In genomic region chr2:209472871-209473270, GRCh38 we compare ENCODE assay signal across 14 cellular contexts. TPM values are rescaled to one million over a fixed set of nuclear protein-coding genes. Genes with fewer than 3 reads are reported as not detected.
DNase-seq lines count a peak whose midpoint lies in the region; ATAC-seq and TF ChIP-seq lines count a peak whose summit lies in the region.
"Had no signal": no experiment of that assay in that cellular context is flagged by ENCODE, and none has a peak within 500 bp of the region (broad histone marks: within the 10 kb centered on the region; RNA-seq: fewer than 3 reads in every experiment).

No MANE protein-coding gene starts in this region.

- TF ChIP-seq CTCF in IMR-90 (conservative IDR thresholded peaks at IDR 0.05; ENCODE audit: low read depth, low read length) (no peak), brain (conservative IDR thresholded peaks at IDR 0.05) (no peak)

- dilution Hi-C loops in IMR-90 (cut with HindIII; ENCODE audit: low sequenced_read_pairs, unreplicated experiment): no loop called here

- TF ChIP-seq POLR2A in IMR-90 (IDR thresholded peaks at IDR 0.05; ENCODE audit: low read depth, low read length): no peak

- H3K27me3 Mint-ChIP-seq in brain: no peaks in the 10 kb centered on the region
- H3K27me3 Mint-ChIP-seq: activated CD4-positive, alpha-beta T cell treated with anti-CD3 and anti-CD28 coated beads, Interleukin-2, amount 10 ng/mL, durations not matched to agents 24 days and 14 days; natural killer cell treated with Interleukin-12 subunit alpha and Interleukin-12 subunit beta and Interleukin-15 and Interleukin-18, amount 100 ng/mL, for 72 hours had no signal

- peak overlapping the region; percentile 87 for H3K18ac ChIP-seq in IMR-90 (ENCODE audit: low read depth, low read length)

- no peaks in the 10 kb centered on the region for H3K27me3 ChIP-seq in IMR-90 (ENCODE audit: control insufficient read depth, insufficient read depth, low read length)
- H3K27me3 ChIP-seq: BE2C had no signal

- no peak overlapping the region for H3K56ac ChIP-seq in IMR-90 (ENCODE audit: extremely low read depth, insufficient read depth, low read length)

- 0 out of 2 replicates have a peak overlapping the region, but pooled peaks have one; percentile 0 for H2BK20ac ChIP-seq in IMR-90 (ENCODE audit: low read depth, low read length)

- peak overlapping the region; percentile 48; the same call in 1 of the 2 replicates for H3K4me2 ChIP-seq in IMR-90 (ENCODE audit: low read depth, low read length)

- H4K8ac ChIP-seq in IMR-90 (ENCODE audit: low read depth in 2 of 2, low read length in 2 of 2): peak overlapping the region in 1 of 2 experiments; percentile 16; a peak in 1 of 4 replicates

- in situ Hi-C loops in IMR-90 (cut with MboI; ENCODE audit: low sequenced_read_pairs): no loop called here

- POLR2A ChIA-PET in IMR-90 (lab: Charles Lee; ENCODE audit: unreplicated experiment): no interaction called here

- no peak overlapping the region for H2AFZ ChIP-seq in IMR-90 (replicated peaks; ENCODE audit: low read length, poor library complexity)

- ATAC-seq in IMR-90 (ENCODE audit: low read depth) (peak; percentile 22), GM21825 (IDR thresholded peaks at IDR 0.05; ENCODE audit: unreplicated experiment) (no peak)
- ATAC-seq: natural killer cell treated with Interleukin-12 subunit alpha and Interleukin-12 subunit beta and Interleukin-15 and Interleukin-18, amount 100 ng/mL, for 72 hours had no signal

- peak overlapping the region; percentile 97 for H4K5ac ChIP-seq in IMR-90 (ENCODE audit: low read depth, low read length)

- no peaks in the 10 kb centered on the region for H4K20me1 ChIP-seq in IMR-90 (ENCODE audit: insufficient read depth, low read length)

- H3K9me3 Mint-ChIP-seq in brain: peaks cover 0 to 2% (median 1%) of the 10 kb centered on the region in 5 experiments
- H3K9me3 Mint-ChIP-seq: activated CD4-positive, alpha-beta T cell treated with anti-CD3 and anti-CD28 coated beads, Interleukin-2, amount 10 ng/mL, durations not matched to agents 24 days and 14 days had no signal

- peaks cover 37% of the 10 kb centered on the region for H3K36me3 Mint-ChIP-seq in brain
- H3K36me3 Mint-ChIP-seq: natural killer cell treated with Interleukin-12 subunit alpha and Interleukin-12 subunit beta and Interleukin-15 and Interleukin-18, amount 100 ng/mL, for 72 hours had no signal

- peak overlapping the region; percentile 12 for H2BK120ac ChIP-seq in IMR-90 (ENCODE audit: low read depth, low read length)

- H3K4me3 Mint-ChIP-seq in brain: no peak overlapping the region
- H3K4me3 Mint-ChIP-seq: activated CD4-positive, alpha-beta T cell treated with anti-CD3 and anti-CD28 coated beads, Interleukin-2, amount 10 ng/mL, durations not matched to agents 24 days and 14 days; natural killer cell treated with Interleukin-12 subunit alpha and Interleukin-12 subunit beta and Interleukin-15 and Interleukin-18, amount 100 ng/mL, for 72 hours had no signal

- 0 out of 2 replicates have a peak, but pooled peaks cover 2% of the 10 kb centered on the region for H3K9me1 ChIP-seq in IMR-90 (ENCODE audit: insufficient read depth, low read length)

- H2AK5ac ChIP-seq in IMR-90 (ENCODE audit: low read depth, low read length): peak overlapping the region; percentile 1; the same call in 1 of the 2 replicates

- H3K23ac ChIP-seq in IMR-90 (ENCODE audit: low read depth, low read length): no peak overlapping the region

- H3K4me1 Mint-ChIP-seq in brain: peaks cover 78% of the 10 kb centered on the region
- H3K4me1 Mint-ChIP-seq: activated CD4-positive, alpha-beta T cell treated with anti-CD3 and anti-CD28 coated beads, Interleukin-2, amount 10 ng/mL, durations not matched to agents 24 days and 14 days had no signal

- H3K36me3 ChIP-seq in IMR-90 (ENCODE audit: control insufficient read depth, insufficient read depth, low read length): no peaks in the 10 kb centered on the region
- H3K36me3 ChIP-seq: BE2C had no signal

- H3K4me1 ChIP-seq in IMR-90 (ENCODE audit: control insufficient read depth, insufficient read depth, low read length): peaks cover 3% of the 10 kb centered on the region

- H2BK5ac ChIP-seq in IMR-90 (ENCODE audit: low read depth, low read length, poor library complexity, severe bottlenecking): peak overlapping the region; percentile 0

- H3K4ac ChIP-seq in IMR-90 (ENCODE audit: low read depth, low read length): no peak overlapping the region

- H2AK9ac ChIP-seq in IMR-90 (replicated peaks; ENCODE audit: low read depth, low read length, poor library complexity): no peak overlapping the region

- peak overlapping the region; percentile 5; the same call in 1 of the 3 replicates for H2BK15ac ChIP-seq in IMR-90 (ENCODE audit: low read depth, low read length)

- no peak for TF ChIP-seq RAD21 in IMR-90 (IDR thresholded peaks at IDR 0.05; ENCODE audit: low read length)

- no peak overlapping the region for H3K14ac ChIP-seq in IMR-90 (replicated peaks; ENCODE audit: low read depth, low read length)

- no peaks in the 10 kb centered on the region for H3K79me1 ChIP-seq in IMR-90 (ENCODE audit: low read depth in 1 of 2, low read length in 2 of 2)

- peak overlapping the region in 4 of 5 experiments; percentile 41 to 86 (median 71) for H3K27ac Mint-ChIP-seq in brain
- H3K27ac Mint-ChIP-seq: activated CD4-positive, alpha-beta T cell treated with anti-CD3 and anti-CD28 coated beads, Interleukin-2, amount 10 ng/mL, durations not matched to agents 24 days and 14 days; natural killer cell treated with Interleukin-12 subunit alpha and Interleukin-12 subunit beta and Interleukin-15 and Interleukin-18, amount 100 ng/mL, for 72 hours had no signal

- H3K27ac ChIP-seq in IMR-90 (ENCODE audit: insufficient read depth, low read length): no peak overlapping the region

- DNase-seq in AG08395 (ENCODE audit: low spot score) (peak; percentile 4), IMR-90 (peak; percentile 22), left kidney (ENCODE audit: low read depth, low spot score) (peak; percentile 35), cardiac septum (ENCODE audit: low spot score) (no peak), NCI-H2196 (lab: John Stamatoyannopoulos, UW; ENCODE audit: unreplicated experiment) (no peak)
- DNase-seq in stimulated activated naive CD4-positive, alpha-beta T cell treated with Interleukin-2 at 50 U/mL for 16 hours (lab: John Stamatoyannopoulos, UW): no peak
- DNase-seq: activated CD4-positive, alpha-beta T cell treated with anti-CD3 and anti-CD28 coated beads, Interleukin-2, amount 10 ng/mL, durations not matched to agents 24 days and 14 days; activated effector memory CD4-positive, alpha-beta T cell treated with Interleukin-2 at 50 U/mL for 16 hours; BE2C; central memory CD4-positive, alpha-beta T cell; NCI-H774 had no signal

- BruUV-seq in IMR-90 (replicated peaks; lab: Mats Ljungman, UMichigan): no TSS peak

- H3K9ac ChIP-seq in IMR-90 (ENCODE audit: low read depth, low read length): no peak overlapping the region

- H3K4me3 ChIP-seq in IMR-90 (ENCODE audit: insufficient read depth, low read depth, low read length): no peak overlapping the region

- CTCF ChIA-PET in IMR-90 (lab: Yijun Ruan, JAX): interaction anchor here (1.1 kb wide), 1 partner anchor 19 kb away, joined by 4 read pairs; no protein-coding TSS in a partner anchor

- intact Hi-C loops in IMR-90 (cut with micrococcal nuclease) (loop anchor here (2.0 kb wide), 1 partner anchor 24 kb away; no protein-coding TSS in a partner anchor), cardiac septum (cut with DNase I) (loop anchor here (5.0 kb wide), 1 partner anchor 46 kb away; no protein-coding TSS in a partner anchor)

- H3K9me3 ChIP-seq in IMR-90 (ENCODE audit: control insufficient read depth, insufficient read depth, low read length): no peaks in the 10 kb centered on the region
- H3K9me3 ChIP-seq: BE2C had no signal

- no CpG with 5 or more reads among the region's 2 CpGs for WGBS in IMR-90 (ENCODE audit: extremely low coverage in 2 of 2, insufficient read length in 1 of 2), 2 experiments

- H4K91ac ChIP-seq in IMR-90 (ENCODE audit: insufficient read depth, low read depth, low read length): no peak overlapping the region

TF ChIP-seq in IMR-90, 13 proteins besides CTCF, POLR2A, EP300 and RAD21 (continues in another document):
- TF ChIP-seq MXI1 (IDR thresholded peaks at IDR 0.05; ENCODE audit: borderline replicate concordance, low read depth, low read length): no peak
- no peak for TF ChIP-seq SMC3 (IDR thresholded peaks at IDR 0.05; ENCODE audit: low read depth, low read length)
- TF ChIP-seq USF2 (IDR thresholded peaks at IDR 0.05; ENCODE audit: low read depth, low read length): no peak
- no peak for TF ChIP-seq CEBPB (IDR thresholded peaks at IDR 0.05; ENCODE audit: low read depth, low read length)
- no peak for TF ChIP-seq MAZ (IDR thresholded peaks at IDR 0.05; ENCODE audit: borderline replicate concordance, low read depth, low read length)
- TF ChIP-seq BHLHE40 (IDR thresholded peaks at IDR 0.05; ENCODE audit: low read depth, low read length): no peak
- TF ChIP-seq NFE2L2 (IDR thresholded peaks at IDR 0.05; ENCODE audit: low read depth, low read length): no peak
- TF ChIP-seq CHD1 (IDR thresholded peaks at IDR 0.05; ENCODE audit: low read depth, low read length): no peak
- no peak for TF ChIP-seq RCOR1 (IDR thresholded peaks at IDR 0.05; ENCODE audit: insufficient replicate concordance, low read length)
- TF ChIP-seq FOS (IDR thresholded peaks at IDR 0.05; ENCODE audit: low read depth, low read length): no peak
- no peak for TF ChIP-seq MAFK (IDR thresholded peaks at IDR 0.05; ENCODE audit: low read depth, low read length)

RNA-seq across cellular contexts. Expression of gene MAP2, which starts 49.0 kb away (rescaled TPM):
- total RNA-seq in IMR-90 (2012; rRNA removed) (0.28 and 0.36 TPM in 2 replicates), cardiac septum (42.1 TPM)
- polyA plus RNA-seq in IMR-90 (2012; rRNA removed) (0.26 and 0.29 TPM in 2 replicates), brain (ENCODE audit: insufficient read depth, low read depth, low replicate concordance) (95.4 TPM)
- polyA plus RNA-seq in IMR-90 (2012; cell fraction: cytosol; rRNA removed): 0.04 and 0.26 TPM in 2 replicates
- polyA plus RNA-seq in IMR-90 (2012; cell fraction: nucleus; rRNA removed; ENCODE audit: low replicate concordance): 0.26 and 0.42 TPM in 2 replicates
- total RNA-seq: activated CD4-positive, alpha-beta T cell treated with anti-CD3 and anti-CD28 coated beads, Interleukin-2, amount 10 ng/mL, durations not matched to agents 24 days and 14 days; natural killer cell treated with Interleukin-12 subunit alpha and Interleukin-12 subunit beta and Interleukin-15 and Interleukin-18, amount 100 ng/mL, for 72 hours had no signal

Comparison
In these comparisons a context has a peak if more than half of its experiments do, and no peak if none do; other contexts are left out.
1. DNase-seq: peak in AG08395 (single experiment), IMR-90 (single experiment) and left kidney (single experiment); none in cardiac septum (single experiment), NCI-H2196 (single experiment) and stimulated activated naive CD4-positive, alpha-beta T cell treated with Interleukin-2 at 50 U/mL for 16 hours (single experiment).
2. RNA of gene MAP2, which starts 49.0 kb away (total RNA-seq): 42.1 TPM in cardiac septum (single experiment); 0.28 to 0.36 TPM in IMR-90; every median in the first group is over 10 times any median in the second.